In the genomic region with DNA sequence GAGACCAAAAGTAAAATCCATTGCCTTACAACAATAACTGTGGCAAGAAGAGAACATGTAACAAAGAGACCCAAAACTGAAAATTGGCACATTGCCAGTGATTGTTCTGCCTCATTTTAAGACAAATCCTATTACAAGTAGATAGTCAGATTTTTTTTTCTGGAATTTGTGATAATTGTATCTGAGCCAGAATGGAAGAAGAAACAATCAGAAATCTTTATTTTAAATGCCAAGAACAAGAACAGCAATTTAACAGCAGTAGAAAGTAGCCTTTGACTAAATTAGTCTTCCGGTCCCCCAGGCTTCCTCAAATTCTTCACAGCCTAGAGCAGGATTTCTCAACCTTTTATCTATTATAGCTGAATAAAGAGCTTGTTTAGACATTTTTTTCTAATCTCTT, we compare ENCODE assay signal across 32 cellular contexts.
DNase-seq lines count a peak whose midpoint lies in the region; ATAC-seq and TF ChIP-seq lines count a peak whose summit lies in the region.
"Had no signal": no experiment of that assay in that cellular context is flagged by ENCODE, and none has a peak within 500 bp of the region (broad histone marks: within the 10 kb centered on the region; RNA-seq: fewer than 3 reads in every experiment).

No MANE protein-coding gene starts in this region.

- no peak overlapping the region for H2AFZ ChIP-seq in SK-N-SH (ENCODE audit: low read depth)
- no peak overlapping the region for H2AFZ ChIP-seq in smooth muscle cell (ENCODE audit: low read depth)

- WGBS in SK-N-SH (ENCODE audit: low lambda C conversion rate) = 13% methylated on average over 1 of the region's 1 CpG
- WGBS in esophagus muscularis mucosa = 89% methylated on average over 1 of the region's 1 CpG
- 64% methylated on average over 1 of the region's 1 CpG for WGBS in smooth muscle cell (ENCODE audit: low lambda C conversion rate)

- no peak overlapping the region for H3K9ac ChIP-seq in SK-N-SH
- H3K9ac ChIP-seq in smooth muscle cell (ENCODE audit: low read depth) = no peak overlapping the region
- H3K9ac ChIP-seq: neural progenitor cell had no signal

- H3K4me1 ChIP-seq in SK-N-SH (ENCODE audit: control insufficient read depth in 1 of 2, insufficient read depth in 2 of 2, low read depth in 1 of 2, low read length in 1 of 2) (no peaks in the 10 kb centered on the region), esophagus muscularis mucosa (no peaks in the 10 kb centered on the region), smooth muscle cell (ENCODE audit: low read depth) (no peaks in the 10 kb centered on the region)
- H3K4me1 ChIP-seq: ascending aorta, pancreas had no signal

- POLR2A ChIA-PET in SK-N-SH (lab: Yijun Ruan, JAX) = no interaction called here

- ATAC-seq in SK-N-SH treated with all-trans-retinoic acid at 6 μM for 48 hours (no peak), GM21737 (IDR thresholded peaks at IDR 0.05; ENCODE audit: unreplicated experiment) (no peak)
- ATAC-seq: pancreas had no signal

- H3F3A ChIP-seq in SK-N-SH (replicated peaks; ENCODE audit: insufficient read depth) (peaks cover 6% of the 10 kb centered on the region), smooth muscle cell (ENCODE audit: low read depth) (no peaks in the 10 kb centered on the region)

- TF ChIP-seq EP300 in SK-N-SH (IDR thresholded peaks at IDR 0.05; ENCODE audit: borderline replicate concordance in 1 of 2, low read depth in 1 of 2, low read length in 1 of 2) (no peak), esophagus muscularis mucosa (IDR thresholded peaks at IDR 0.05) (no peak)

- no peak for TF ChIP-seq RAD21 in SK-N-SH (IDR thresholded peaks at IDR 0.05; ENCODE audit: low read length)

- H3K4me3 ChIP-seq in SK-N-SH (ENCODE audit: low read depth in 2 of 2, low read length in 1 of 2) = no peak overlapping the region
- no peak overlapping the region for H3K4me3 ChIP-seq in esophagus muscularis mucosa
- H3K4me3 ChIP-seq in smooth muscle cell = no peak overlapping the region
- H3K4me3 ChIP-seq in H7 (ENCODE audit: insufficient read depth, low read depth, low read length) = no peak overlapping the region
- H3K4me3 ChIP-seq: ascending aorta, esophagus squamous epithelium, MG63, neural progenitor cell, pancreas, thoracic aorta had no signal

- H4K20me1 ChIP-seq in SK-N-SH (ENCODE audit: insufficient read depth) = no peaks in the 10 kb centered on the region
- no peaks in the 10 kb centered on the region for H4K20me1 ChIP-seq in smooth muscle cell (ENCODE audit: low read depth)

- H3K9me2 ChIP-seq in SK-N-SH = no peaks in the 10 kb centered on the region

- TF ChIP-seq POLR2A in esophagus muscularis mucosa (IDR thresholded peaks at IDR 0.05; ENCODE audit: low read depth) = no peak

- no peak overlapping the region for H3K4me2 ChIP-seq in SK-N-SH
- H3K4me2 ChIP-seq in smooth muscle cell = peak overlapping the region; percentile 38

- intact Hi-C loops in esophagus muscularis mucosa (cut with DNase I) = no loop called here

- no peaks in the 10 kb centered on the region for H3K36me3 ChIP-seq in SK-N-SH (replicated peaks in 1 of 2; ENCODE audit: control insufficient read depth in 1 of 2, insufficient read depth in 2 of 2, low read length in 1 of 2)
- H3K36me3 ChIP-seq in esophagus muscularis mucosa = no peaks in the 10 kb centered on the region
- no peaks in the 10 kb centered on the region for H3K36me3 ChIP-seq in smooth muscle cell (ENCODE audit: low read depth)
- no peaks in the 10 kb centered on the region for H3K36me3 ChIP-seq in H7 (replicated peaks; ENCODE audit: control insufficient read depth, insufficient read depth, low read length)
- H3K36me3 ChIP-seq: ascending aorta, esophagus squamous epithelium, MG63, neural progenitor cell, pancreas, thoracic aorta had no signal

- TF ChIP-seq CTCF in SK-N-SH (IDR thresholded peaks at IDR 0.05) = no peak
- no peak for TF ChIP-seq CTCF in esophagus muscularis mucosa (IDR thresholded peaks at IDR 0.05)
- no peak for TF ChIP-seq CTCF in smooth muscle cell (IDR thresholded peaks at IDR 0.05; ENCODE audit: borderline replicate concordance, insufficient read depth, poor library complexity, severe bottlenecking)
- TF ChIP-seq CTCF in GM10266 (IDR thresholded peaks at IDR 0.05; ENCODE audit: control insufficient read depth, insufficient read depth, low read depth, missing control alignments) = no peak

- H3K9me3 ChIP-seq in SK-N-SH (no peaks in the 10 kb centered on the region), esophagus muscularis mucosa (no peaks in the 10 kb centered on the region), smooth muscle cell (replicated peaks; ENCODE audit: low read depth) (no peaks in the 10 kb centered on the region)
- H3K9me3 ChIP-seq: ascending aorta, esophagus squamous epithelium, MG63, pancreas, thoracic aorta had no signal

- no peak for DNase-seq in SK-N-SH
- DNase-seq in SK-MEL-5 (ENCODE audit: low read depth, low spot score) = peak; percentile 52
- DNase-seq in esophagus muscularis mucosa (ENCODE audit: extremely low spot score) = peak; percentile 19
- no peak for DNase-seq in smooth muscle cell (lab: John Stamatoyannopoulos, UW; ENCODE audit: unreplicated experiment)
- DNase-seq in H7 = no peak
- DNase-seq in GM10266 (ENCODE audit: extremely low spot score) = no peak
- DNase-seq: activated CD4-positive, alpha-beta T cell treated with anti-CD3 and anti-CD28 coated beads, Interleukin-2, amount 50 U/mL, for 1 hour; activated CD4-positive, CD25-positive, alpha-beta regulatory T cell; activated gamma-delta T cell; activated naive CD8-positive, alpha-beta T cell treated with anti-CD3 and anti-CD28 coated beads, Interleukin-2, amount 10 ng/mL, durations not matched to agents 7 days and 5 days; activated T-cell treated with anti-CD3 and anti-CD28 coated beads, Interleukin-2, amount 50 U/mL, for 24 hours; central memory CD4-positive, alpha-beta T cell; cortex of kidney; DND-41; endodermal cell; esophagus squamous epithelium; GF-D8; KG1; mesendoderm; MG63; NCI-H1417 treated with DMSO at 0.1 percent for 48 hours; NCI-H2081; NCI-H2227 treated with DMSO at 0.1 percent for 48 hours; NCI-H526 treated with DMSO at 0.1 percent for 48 hours; pancreas; small intestine; stimulated activated naive CD4-positive, alpha-beta T cell treated with Interleukin-2 at 50 U/mL for 16 hours had no signal

- H3K79me2 ChIP-seq in SK-N-SH (ENCODE audit: insufficient read depth) (no peaks in the 10 kb centered on the region), smooth muscle cell (ENCODE audit: low read depth) (no peaks in the 10 kb centered on the region)

- H3K27ac ChIP-seq in SK-N-SH (ENCODE audit: low read depth in 2 of 2, low read length in 1 of 2) (no peak overlapping the region), esophagus muscularis mucosa (replicated peaks in 1 of 4) (no peak overlapping the region), smooth muscle cell (ENCODE audit: low read depth) (no peak overlapping the region)
- H3K27ac ChIP-seq: ascending aorta, neural progenitor cell, pancreas, thoracic aorta had no signal

- CTCF ChIA-PET in SK-N-SH (lab: Yijun Ruan, JAX) = no interaction called here

- in situ Hi-C loops in SK-MEL-5 (cut with HindIII; ENCODE audit: low pct_unique_long_range_greater_than_20kb, low sequenced_read_pairs) = no loop called here

- H3K27me3 ChIP-seq in SK-N-SH (ENCODE audit: insufficient read depth) (peaks cover 22% of the 10 kb centered on the region), esophagus muscularis mucosa (no peaks in the 10 kb centered on the region), smooth muscle cell (ENCODE audit: low read depth) (no peaks in the 10 kb centered on the region), H7 (ENCODE audit: control insufficient read depth, insufficient read depth, low read length) (no peaks in the 10 kb centered on the region)
- H3K27me3 ChIP-seq: ascending aorta, esophagus squamous epithelium, MG63, neural progenitor cell, pancreas had no signal

TF ChIP-seq in SK-N-SH, 30 proteins besides CTCF, POLR2A, EP300 and RAD21:
- TF ChIP-seq NFIC (IDR thresholded peaks at IDR 0.05; ENCODE audit: borderline replicate concordance) = peak; percentile 43; the same call in 1 of the 2 replicates
- TF ChIP-seq CHD2 (IDR thresholded peaks at IDR 0.05; ENCODE audit: low read length, partially characterized antibody) = no peak

TF ChIP-seq in SK-N-SH treated with all-trans-retinoic acid at 6 μM for 48 hours, 23 proteins besides CTCF, POLR2A, EP300 and RAD21 (continues in another document):
- TF ChIP-seq ZC3H10 (CRISPR knock-in tag; IDR thresholded peaks at IDR 0.05) (no peak), TSHZ2 (CRISPR knock-in tag; IDR thresholded peaks at IDR 0.05) (no peak)

Comparison
In these comparisons a context has a peak if more than half of its experiments do, and no peak if none do; other contexts are left out.
1. DNase-seq: peak in SK-MEL-5 (single experiment) and esophagus muscularis mucosa (single experiment); none in SK-N-SH (single experiment), smooth muscle cell (single experiment), H7 (single experiment) and GM10266 (single experiment).